In genomic region chr18:36501100-36501499, GRCh38 we compare ENCODE assay signal across 29 cellular contexts.
DNase-seq lines count a peak whose midpoint lies in the region; ATAC-seq and TF ChIP-seq lines count a peak whose summit lies in the region.
"Had no signal": no experiment of that assay in that cellular context is flagged by ENCODE, and none has a peak within 500 bp of the region (broad histone marks: within the 10 kb centered on the region; RNA-seq: fewer than 3 reads in every experiment).

No MANE protein-coding gene starts in this region.

- no peak for TF ChIP-seq CTCF in endodermal cell (conservative IDR thresholded peaks at IDR 0.05)
- no peak for TF ChIP-seq CTCF in gastrocnemius medialis (IDR thresholded peaks at IDR 0.05 in 4 of 5, conservative IDR thresholded peaks at IDR 0.05 in 1 of 5)

- H3K27me3 Mint-ChIP-seq in endodermal cell (ENCODE audit: insufficient read depth): no peaks in the 10 kb centered on the region
- H3K27me3 Mint-ChIP-seq: central memory CD8-positive, alpha-beta T cell had no signal

- no peaks in the 10 kb centered on the region for H3K36me3 Mint-ChIP-seq in endodermal cell (ENCODE audit: low read depth)
- H3K36me3 Mint-ChIP-seq: activated CD4-positive, alpha-beta memory T cell treated with anti-CD3 and anti-CD28 coated beads for 36 hours; activated naive CD4-positive, alpha-beta T cell treated with anti-CD3 and anti-CD28 coated beads, Interleukin-2, amount 50 U/mL, for 72 hours; natural killer cell treated with Interleukin-12 subunit alpha and Interleukin-12 subunit beta and Interleukin-15 and Interleukin-18, amount 100 ng/mL, for 72 hours had no signal

- H3K79me1 ChIP-seq in neuronal stem cell (ENCODE audit: low read depth, low read length): no peaks in the 10 kb centered on the region

- H3K27ac ChIP-seq in endodermal cell (ENCODE audit: low read depth, low read length) (no peak overlapping the region), neuronal stem cell (replicated peaks; ENCODE audit: low read length) (no peak overlapping the region), gastrocnemius medialis (no peak overlapping the region)
- H3K27ac ChIP-seq: ascending aorta, C4-2B, lower lobe of right lung, pancreas, RWPE1, SK-N-MC, upper lobe of left lung had no signal

- no peak overlapping the region for H4K91ac ChIP-seq in neuronal stem cell (ENCODE audit: low read depth, low read length, poor library complexity)

- no peak overlapping the region for H2BK120ac ChIP-seq in neuronal stem cell (ENCODE audit: low read depth, low read length)

- H3K9ac ChIP-seq in endodermal cell (ENCODE audit: extremely low read depth, low read length, poor library complexity, severe bottlenecking) (no peak overlapping the region), neuronal stem cell (ENCODE audit: low read depth, low read length, poor library complexity) (peak overlapping the region; percentile 27)

- no peak overlapping the region for H4K8ac ChIP-seq in neuronal stem cell (ENCODE audit: low read depth, low read length)

- intact Hi-C loops in gastrocnemius medialis (cut with DNase I; ENCODE audit: low total_unique reads): no loop called here

- peaks cover 6% of the 10 kb centered on the region for H3K4me1 Mint-ChIP-seq in endodermal cell
- H3K4me1 Mint-ChIP-seq: central memory CD8-positive, alpha-beta T cell had no signal

- H3K4ac ChIP-seq in neuronal stem cell (ENCODE audit: low read length): no peak overlapping the region

- no peak overlapping the region for H3K4me2 ChIP-seq in neuronal stem cell (ENCODE audit: insufficient read depth, low read length, poor library complexity, severe bottlenecking)
- H3K4me2 ChIP-seq: smooth muscle cell had no signal

- no peak overlapping the region for H3K27ac Mint-ChIP-seq in endodermal cell
- H3K27ac Mint-ChIP-seq: activated CD4-positive, alpha-beta memory T cell treated with anti-CD3 and anti-CD28 coated beads for 36 hours; activated naive CD4-positive, alpha-beta T cell treated with anti-CD3 and anti-CD28 coated beads, Interleukin-2, amount 50 U/mL, for 72 hours; natural killer cell treated with Interleukin-12 subunit alpha and Interleukin-12 subunit beta and Interleukin-15 and Interleukin-18, amount 100 ng/mL, for 72 hours; T-helper 1 cell treated with Interleukin-12 subunit alpha and Interleukin-12 subunit beta and Interleukin-4 antibody, amounts not matched to agents 30 μg/mL and 1 μg/mL, for 36 hours had no signal

- H2AFZ ChIP-seq in neuronal stem cell (ENCODE audit: low read length): no peak overlapping the region

- H3K4me3 ChIP-seq in endodermal cell (ENCODE audit: low read length) (no peak overlapping the region), neuronal stem cell (ENCODE audit: low read length in 2 of 2) (no peak overlapping the region), gastrocnemius medialis (no peak overlapping the region)
- H3K4me3 ChIP-seq: ascending aorta, lower lobe of right lung, pancreas, SK-N-MC, smooth muscle cell, upper lobe of left lung had no signal

- 80 to 96% methylated on average over 2 of the region's 2 CpGs for WGBS in endodermal cell (ENCODE audit: insufficient coverage in 1 of 2, insufficient read length in 1 of 2), 2 experiments
- WGBS in neuronal stem cell (ENCODE audit: extremely low coverage in 2 of 2, insufficient read length in 2 of 2, insufficient replicate concordance in 1 of 2), 2 donors: no CpG with 5 or more reads among the region's 2 CpGs

- H2BK15ac ChIP-seq in neuronal stem cell (ENCODE audit: low read length): no peak overlapping the region

- no peak for TF ChIP-seq POLR2A in gastrocnemius medialis (IDR thresholded peaks at IDR 0.05)

- H3K4me1 ChIP-seq in endodermal cell (ENCODE audit: control insufficient read depth, insufficient read depth, low read length): no peaks in the 10 kb centered on the region
- H3K4me1 ChIP-seq in neuronal stem cell (ENCODE audit: control insufficient read depth in 2 of 2, insufficient read depth in 1 of 2, low read depth in 1 of 2, low read length in 2 of 2): peaks cover 0 to 2% of the 10 kb centered on the region in 2 donors
- H3K4me1 ChIP-seq in gastrocnemius medialis: peaks cover 14 to 18% of the 10 kb centered on the region in 2 donors
- H3K4me1 ChIP-seq: ascending aorta, lower lobe of right lung, pancreas, upper lobe of left lung had no signal

- H3K9me3 Mint-ChIP-seq in endodermal cell: no peaks in the 10 kb centered on the region
- H3K9me3 Mint-ChIP-seq: activated CD4-positive, alpha-beta memory T cell treated with anti-CD3 and anti-CD28 coated beads for 36 hours; activated naive CD4-positive, alpha-beta T cell treated with anti-CD3 and anti-CD28 coated beads, Interleukin-2, amount 50 U/mL, for 72 hours; central memory CD8-positive, alpha-beta T cell; natural killer cell treated with Interleukin-12 subunit alpha and Interleukin-12 subunit beta and Interleukin-15 and Interleukin-18, amount 100 ng/mL, for 72 hours; T-helper 1 cell treated with Interleukin-12 subunit alpha and Interleukin-12 subunit beta and Interleukin-4 antibody, amounts not matched to agents 30 μg/mL and 1 μg/mL, for 36 hours had no signal

- no peak for ATAC-seq in gastrocnemius medialis
- ATAC-seq: activated naive CD4-positive, alpha-beta T cell treated with anti-CD3 and anti-CD28 coated beads, Interleukin-2, amount 50 U/mL, for 72 hours; lower lobe of right lung; pancreas had no signal

- DNase-seq in DMS79 treated with DMSO at 0.1 percent for 48 hours (lab: John Stamatoyannopoulos, UW) (peak; percentile 55), NCI-H1105 treated with DMSO at 0.1 percent for 48 hours (lab: John Stamatoyannopoulos, UW) (peak; percentile 68), endodermal cell (peak; percentile 27), neuronal stem cell (ENCODE audit: low spot score) (no peak), gastrocnemius medialis (no peak), cerebellar cortex (ENCODE audit: low spot score) (no peak), DMS114 treated with DMSO at 0.1 percent for 48 hours (lab: John Stamatoyannopoulos, UW; ENCODE audit: unreplicated experiment) (no peak)
- DNase-seq: activated CD4-positive, alpha-beta memory T cell treated with anti-CD3 and anti-CD28 coated beads for 36 hours; activated CD4-positive, CD25-positive, alpha-beta regulatory T cell treated with anti-CD3 and anti-CD28 coated beads, Interleukin-2, amount 50 U/mL, for 72 hours; glutamatergic neuron; KG1; lower lobe of right lung; MM.1S; NCI-H1417 treated with DMSO at 0.1 percent for 48 hours; NCI-H748 treated with DMSO at 0.1 percent for 48 hours; pancreas; retina; stimulated activated CD4-positive, alpha-beta T cell treated with anti-CD3 and anti-CD28 coated beads, Interleukin-1b, Interleukin-23, amount 100 ng/mL, for 48 hours; stimulated activated CD8-positive, alpha-beta memory T cell treated with anti-CD3 and anti-CD28 coated beads, Interleukin-4, amount 100 ng/mL, for 48 hours; upper lobe of left lung had no signal

- H3K9me3 ChIP-seq in endodermal cell (ENCODE audit: control insufficient read depth, low read length): no peaks in the 10 kb centered on the region
- peaks cover 0 to 3% of the 10 kb centered on the region in 2 donors for H3K9me3 ChIP-seq in neuronal stem cell (replicated peaks in 1 of 2; ENCODE audit: control insufficient read depth in 2 of 2, insufficient read depth in 1 of 2, low read depth in 1 of 2, low read length in 2 of 2)
- H3K9me3 ChIP-seq in gastrocnemius medialis: no peaks in the 10 kb centered on the region
- H3K9me3 ChIP-seq: ascending aorta, lower lobe of right lung, pancreas, upper lobe of left lung had no signal

- in situ Hi-C loops in gastrocnemius medialis (cut with MboI; ENCODE audit: low sequenced_read_pairs in 4 of 4): no loop called here

- no peak overlapping the region for H3K4me3 Mint-ChIP-seq in endodermal cell
- H3K4me3 Mint-ChIP-seq: activated CD4-positive, alpha-beta memory T cell treated with anti-CD3 and anti-CD28 coated beads for 36 hours; central memory CD8-positive, alpha-beta T cell; natural killer cell treated with Interleukin-12 subunit alpha and Interleukin-12 subunit beta and Interleukin-15 and Interleukin-18, amount 100 ng/mL, for 72 hours; T-helper 1 cell treated with Interleukin-12 subunit alpha and Interleukin-12 subunit beta and Interleukin-4 antibody, amounts not matched to agents 30 μg/mL and 1 μg/mL, for 36 hours had no signal

- no peak overlapping the region for H3K18ac ChIP-seq in neuronal stem cell (ENCODE audit: low read length)

- H2BK5ac ChIP-seq in neuronal stem cell (ENCODE audit: low read length): no peak overlapping the region

- no peak overlapping the region for H2BK12ac ChIP-seq in neuronal stem cell (ENCODE audit: low read length)

- H3K36me3 ChIP-seq in endodermal cell (ENCODE audit: control insufficient read depth, insufficient read depth, low read length): no peaks in the 10 kb centered on the region
- peaks cover 10 to 36% of the 10 kb centered on the region in 2 donors for H3K36me3 ChIP-seq in neuronal stem cell (replicated peaks in 1 of 2; ENCODE audit: control insufficient read depth in 2 of 2, insufficient read depth in 2 of 2, low read length in 2 of 2)
- no peaks in the 10 kb centered on the region for H3K36me3 ChIP-seq in gastrocnemius medialis
- H3K36me3 ChIP-seq: lower lobe of right lung, pancreas, upper lobe of left lung had no signal

- no peak overlapping the region for H3K14ac ChIP-seq in neuronal stem cell (ENCODE audit: low read length)

- no peak overlapping the region for H3K23ac ChIP-seq in neuronal stem cell (ENCODE audit: low read depth, low read length, poor library complexity)

- H3K27me3 ChIP-seq in endodermal cell (ENCODE audit: control insufficient read depth, insufficient read depth, low read length, poor library complexity, severe bottlenecking) (no peaks in the 10 kb centered on the region), neuronal stem cell (ENCODE audit: control insufficient read depth in 3 of 3, insufficient read depth in 3 of 3, low read depth in 1 of 3, low read length in 3 of 3) (no peaks in the 10 kb centered on the region), gastrocnemius medialis (no peaks in the 10 kb centered on the region)
- H3K27me3 ChIP-seq: ascending aorta, pancreas, upper lobe of left lung had no signal

- H2AK5ac ChIP-seq in neuronal stem cell (ENCODE audit: low read depth, low read length): no peak overlapping the region

Comparison
In these comparisons a context has a peak if more than half of its experiments do, and no peak if none do; other contexts are left out.
1. DNase-seq: peak in DMS79 treated with DMSO at 0.1 percent for 48 hours (single experiment), NCI-H1105 treated with DMSO at 0.1 percent for 48 hours (single experiment) and endodermal cell (single experiment); none in neuronal stem cell (single experiment), gastrocnemius medialis (0 of 2), cerebellar cortex (single experiment) and DMS114 treated with DMSO at 0.1 percent for 48 hours (single experiment).